ENCODE assay signal across 18 cellular contexts in genomic region chr10:29132821-29133156, GRCh38.
DNase-seq lines count a peak whose midpoint lies in the region; ATAC-seq, FAIRE-seq and TF ChIP-seq lines count a peak whose summit lies in the region.
"Had no signal": no experiment of that assay in that cellular context is flagged by ENCODE, and none has a peak within 500 bp of the region (broad histone marks: within the 10 kb centered on the region; RNA-seq: fewer than 3 reads in every experiment).

No MANE protein-coding gene starts in this region.

- 43% methylated on average over 6 of the region's 6 CpGs for WGBS in K562 (ENCODE audit: insufficient coverage, low coverage, missing lambda C conversion rate)
- no CpG with 5 or more reads among the region's 6 CpGs for WGBS in mesendoderm (ENCODE audit: extremely low coverage, insufficient coverage, low lambda C conversion rate)

- H3K4ac ChIP-seq in mesendoderm (ENCODE audit: low read depth, low read length): peak overlapping the region; percentile 78

- no peak for TF ChIP-seq POLR2A in K562 (conservative IDR thresholded peaks at IDR 0.05)

- no peaks in the 10 kb centered on the region for H3K9me1 ChIP-seq in K562 (ENCODE audit: control insufficient read depth, insufficient read depth, low read length)

- intact Hi-C loops in K562 (cut with micrococcal nuclease): loop anchor here (5.0 kb wide), 2 partner anchors 125 to 470 kb away; no protein-coding TSS in a partner anchor

- no peak overlapping the region for H3K27ac ChIP-seq in BLaER1 treated with 17β-estradiol and CSF1 and Interleukin-3, amounts not matched to agents 10 nM and 100 nM
- H3K27ac ChIP-seq in K562 (ENCODE audit: extremely low read depth, low read depth, low read length) (no peak overlapping the region; the same call in 2 of the 3 replicates), mesendoderm (ENCODE audit: low read depth, low read length) (no peak overlapping the region)
- H3K27ac ChIP-seq: neural progenitor cell, right lobe of liver, SJCRH30 had no signal

- H3K18ac ChIP-seq in mesendoderm (ENCODE audit: low read length): peak overlapping the region; percentile 13

- H3K9ac ChIP-seq in BLaER1 treated with 17β-estradiol and CSF1 and Interleukin-3, amounts not matched to agents 10 nM and 100 nM: no peak overlapping the region
- H3K9ac ChIP-seq in K562 (ENCODE audit: insufficient read depth in 1 of 2, low read depth in 2 of 2, low read length in 2 of 2) (no peak overlapping the region), mesendoderm (ENCODE audit: low read length) (no peak overlapping the region)
- H3K9ac ChIP-seq: neural progenitor cell had no signal

- peaks cover 0 to 14% (median 9%) of the 10 kb centered on the region in 10 experiments; a peak in 14 of 20 replicates for H3K4me1 ChIP-seq in BLaER1 treated with 17β-estradiol and CSF1 and Interleukin-3, amounts not matched to agents 10 nM and 100 nM
- H3K4me1 ChIP-seq in K562 (replicated peaks in 1 of 2; ENCODE audit: control insufficient read depth in 2 of 2, insufficient read depth in 2 of 2, low read length in 2 of 2): peaks cover 15 to 29% of the 10 kb centered on the region in 2 experiments
- no peaks in the 10 kb centered on the region for H3K4me1 ChIP-seq in mesendoderm (ENCODE audit: control insufficient read depth, low read depth, low read length)
- H3K4me1 ChIP-seq: neural progenitor cell, SJCRH30 had no signal

- TF ChIP-seq CTCF in K562 (IDR thresholded peaks at IDR 0.05 in 2 of 3, conservative IDR thresholded peaks at IDR 0.05 in 1 of 3; ENCODE audit: insufficient read depth in 2 of 3, low read depth in 1 of 3, low read length in 3 of 3) (no peak), GM13976 (IDR thresholded peaks at IDR 0.05; ENCODE audit: borderline replicate concordance, control extremely low read depth, extremely low read depth, insufficient read depth, missing control alignments) (no peak)

- no TSS peak for BruUV-seq in K562 (replicated peaks; lab: Mats Ljungman, UMichigan)

- H3K4me3 ChIP-seq in BLaER1 treated with 17β-estradiol and CSF1 and Interleukin-3, amounts not matched to agents 10 nM and 100 nM: no peak overlapping the region
- H3K4me3 ChIP-seq in K562 (no peak overlapping the region), mesendoderm (ENCODE audit: low read length) (no peak overlapping the region)
- H3K4me3 ChIP-seq: neural progenitor cell, right lobe of liver, SJCRH30 had no signal

- H2BK15ac ChIP-seq in mesendoderm (replicated peaks; ENCODE audit: low read depth): no peak overlapping the region

- in situ Hi-C loops in K562 (cut with MboI): loop anchor here (25.0 kb wide), 1 partner anchor 470 kb away; no protein-coding TSS in a partner anchor
- in situ Hi-C loops in GM13976 (cut with MboI; ENCODE audit: low sequenced_read_pairs, unreplicated experiment): loop anchor here (25.0 kb wide), 1 partner anchor 470 kb away; no protein-coding TSS in a partner anchor

- H4K5ac ChIP-seq in mesendoderm (ENCODE audit: low read length): no peak overlapping the region

- no peak overlapping the region for H2BK5ac ChIP-seq in mesendoderm (ENCODE audit: low read length)

- peak overlapping the region; percentile 71 for H2AFZ ChIP-seq in K562 (ENCODE audit: low read depth, low read length)
- H2AFZ ChIP-seq: neural progenitor cell had no signal

- peak overlapping the region; percentile 40 for H3K56ac ChIP-seq in mesendoderm (ENCODE audit: low read length)

- H2BK120ac ChIP-seq in mesendoderm (ENCODE audit: low read depth, low read length): no peak overlapping the region

- ATAC-seq in K562 (peak; percentile 17; the same call in 2 of the 3 replicates), HG02571 (IDR thresholded peaks at IDR 0.05; ENCODE audit: unreplicated experiment) (no peak), HG02938 (IDR thresholded peaks at IDR 0.05; ENCODE audit: unreplicated experiment) (no peak)
- ATAC-seq: right lobe of liver had no signal

- no peaks in the 10 kb centered on the region for H3K79me1 ChIP-seq in mesendoderm (ENCODE audit: low read length)

- POLR2A ChIA-PET in K562 (lab: Yijun Ruan, JAX): interaction anchor here (0.7 to 1.9 kb wide), 8 partner anchors 9 to 885 kb away, joined by 3 to 10 read pairs (median 6); no protein-coding TSS in a partner anchor

- FAIRE-seq in K562 (lab: Jason Lieb, UNC): no peak
- FAIRE-seq: endometrium had no signal

- no peaks in the 10 kb centered on the region for H3K36me3 ChIP-seq in BLaER1 treated with 17β-estradiol and CSF1 and Interleukin-3, amounts not matched to agents 10 nM and 100 nM
- no peaks in the 10 kb centered on the region for H3K36me3 ChIP-seq in K562 (ENCODE audit: control insufficient read depth, insufficient read depth, low read length)
- no peaks in the 10 kb centered on the region for H3K36me3 ChIP-seq in mesendoderm (ENCODE audit: control insufficient read depth, insufficient read depth, low read length)
- H3K36me3 ChIP-seq: neural progenitor cell, right lobe of liver, SJCRH30 had no signal

- no peak for TF ChIP-seq EP300 in K562 (IDR thresholded peaks at IDR 0.05; ENCODE audit: low read length)

- peak; percentile 8 for DNase-seq in H4 (ENCODE audit: low spot score)
- DNase-seq in K562 (ENCODE audit: extremely low read depth in 1 of 4, low spot score in 3 of 4): peak; percentile 9 to 20 (median 15)
- DNase-seq in mesendoderm: peak; percentile 30
- DNase-seq in GM13976 (ENCODE audit: low spot score): no peak
- DNase-seq in GF-D8 (lab: John Stamatoyannopoulos, UW): no peak
- DNase-seq: activated CD4-positive, alpha-beta memory T cell treated with anti-CD3 and anti-CD28 coated beads, Interleukin-2, amount 10 ng/mL, durations not matched to agents 7 days and 5 days; DMS79; GOT3; NCI-H2171 treated with DMSO at 0.1 percent for 48 hours; right lobe of liver; SJCRH30; stimulated activated CD4-positive, alpha-beta T cell treated with anti-CD3 and anti-CD28 coated beads, Interleukin-4, amount 100 ng/mL, for 1 hour; stimulated activated CD8-positive, alpha-beta memory T cell treated with anti-CD3 and anti-CD28 coated beads, Interleukin-4, amount 100 ng/mL, for 48 hours had no signal

- H3K9me3 ChIP-seq in BLaER1 treated with 17β-estradiol and CSF1 and Interleukin-3, amounts not matched to agents 10 nM and 100 nM (replicated peaks in 1 of 11): no peaks in the 10 kb centered on the region
- no peaks in the 10 kb centered on the region for H3K9me3 ChIP-seq in K562 (replicated peaks; ENCODE audit: control insufficient read depth, insufficient read depth, low read depth, low read length)
- H3K9me3 ChIP-seq: right lobe of liver, SJCRH30 had no signal

- CTCF ChIA-PET in K562 (lab: Yijun Ruan, JAX; ENCODE audit: low intra/inter-chr PET ratio): no interaction called here

- H3K4me2 ChIP-seq in BLaER1 treated with 17β-estradiol and CSF1 and Interleukin-3, amounts not matched to agents 10 nM and 100 nM: peak overlapping the region in 9 of 11 experiments; percentile 8 to 46 (median 27); a peak in 13 of 22 replicates
- H3K4me2 ChIP-seq in K562 (ENCODE audit: insufficient read depth, low read length) (peak overlapping the region; percentile 74; the same call in 1 of the 2 replicates), mesendoderm (ENCODE audit: low read length) (no peak overlapping the region)
- H3K4me2 ChIP-seq: neural progenitor cell had no signal

- no peak overlapping the region for H2AK5ac ChIP-seq in mesendoderm (ENCODE audit: low read length)

- TF ChIP-seq RAD21 in K562 (CRISPR knock-in tag; conservative IDR thresholded peaks at IDR 0.05 in 1 of 2, IDR thresholded peaks at IDR 0.05 in 1 of 2): no peak

- H3K79me2 ChIP-seq in K562 (ENCODE audit: control insufficient read depth, insufficient read depth, low read length) (no peaks in the 10 kb centered on the region), mesendoderm (ENCODE audit: control insufficient read depth, insufficient read depth, low read length) (no peaks in the 10 kb centered on the region)

- no peak overlapping the region for H4K8ac ChIP-seq in mesendoderm (ENCODE audit: low read depth, low read length)

- no peaks in the 10 kb centered on the region for H4K20me1 ChIP-seq in BLaER1 treated with 17β-estradiol and CSF1 and Interleukin-3, amounts not matched to agents 10 nM and 100 nM
- no peaks in the 10 kb centered on the region for H4K20me1 ChIP-seq in K562 (replicated peaks; ENCODE audit: control insufficient read depth, insufficient read depth, low read length)

- H3K23ac ChIP-seq in mesendoderm (ENCODE audit: low read length): no peak overlapping the region

- no peaks in the 10 kb centered on the region for H3K27me3 ChIP-seq in BLaER1 treated with 17β-estradiol and CSF1 and Interleukin-3, amounts not matched to agents 10 nM and 100 nM
- H3K27me3 ChIP-seq in K562 (ENCODE audit: control insufficient read depth in 2 of 2, insufficient read depth in 2 of 2, low read length in 2 of 2) (no peaks in the 10 kb centered on the region), mesendoderm (ENCODE audit: insufficient read depth, low read length, poor library complexity) (no peaks in the 10 kb centered on the region)
- H3K27me3 ChIP-seq: neural progenitor cell, right lobe of liver had no signal

TF ChIP-seq in K562, 482 proteins besides CTCF, POLR2A, EP300 and RAD21 (continues in another document):
- TF ChIP-seq MCM5 (IDR thresholded peaks at IDR 0.05; ENCODE audit: low read depth) (no peak), ATF7 (IDR thresholded peaks at IDR 0.05) (no peak), ZFP91 (CRISPR knock-in tag; IDR thresholded peaks at IDR 0.05) (no peak), ZZZ3 (IDR thresholded peaks at IDR 0.05) (no peak), SP1 (CRISPR knock-in tag; IDR thresholded peaks at IDR 0.05) (no peak)

Comparison
In these comparisons a context has a peak if more than half of its experiments do, and no peak if none do; other contexts are left out.
1. DNase-seq: peak in H4 (single experiment), K562 (4 of 4) and mesendoderm (single experiment); none in GM13976 (single experiment) and GF-D8 (single experiment).